1 cellular context compared by ENCODE assay signal in genomic region chr7:30791126-30791525, GRCh38.
TF ChIP-seq lines count a peak whose summit lies in the region.

No MANE protein-coding gene starts in this region.

TF ChIP-seq in HepG2, 621 proteins besides CTCF, POLR2A, EP300 and RAD21:
- TF ChIP-seq MEIS1 (CRISPR knock-in tag; IDR thresholded peaks at IDR 0.05; ENCODE audit: borderline replicate concordance), result no peak
- no peak for TF ChIP-seq ZNF33B (CRISPR knock-in tag; IDR thresholded peaks at IDR 0.05)
- TF ChIP-seq BCL6 (CRISPR knock-in tag; IDR thresholded peaks at IDR 0.05), result no peak
- no peak for TF ChIP-seq BRF2 (CRISPR knock-in tag; IDR thresholded peaks at IDR 0.05)
- TF ChIP-seq MAF1 (CRISPR knock-in tag; IDR thresholded peaks at IDR 0.05; ENCODE audit: borderline replicate concordance), result no peak
- no peak for TF ChIP-seq ZC3H13 (CRISPR knock-in tag; IDR thresholded peaks at IDR 0.05)
- TF ChIP-seq ZNF563 (CRISPR knock-in tag; IDR thresholded peaks at IDR 0.05), result no peak
- no peak for TF ChIP-seq ZNF383 (CRISPR knock-in tag; IDR thresholded peaks at IDR 0.05; ENCODE audit: borderline replicate concordance)
- no peak for TF ChIP-seq SP4 (CRISPR knock-in tag; IDR thresholded peaks at IDR 0.05)
